ENCODE assay signal across 9 cellular contexts in genomic region chr12:64670856-64671639, GRCh38.
A peak's percentile ranks its signal among the peaks of the same experiment; 100 is the strongest.
DNase-seq lines count a peak whose midpoint lies in the region; ATAC-seq, FAIRE-seq and TF ChIP-seq lines count a peak whose summit lies in the region.
"Had no signal": no experiment of that assay in that cellular context is flagged by ENCODE, and none has a peak within 500 bp of the region (broad histone marks: within the 10 kb centered on the region; RNA-seq: fewer than 3 reads in every experiment).

No MANE protein-coding gene starts in this region.

- H3K4me2 ChIP-seq in OCI-LY7 (ENCODE audit: low read length) = peak overlapping the region; percentile 82
- H3K4me2 ChIP-seq in MM.1S (ENCODE audit: low read depth, low read length) = no peak overlapping the region

- no peak overlapping the region for H2AFZ ChIP-seq in OCI-LY7 (ENCODE audit: low read length)
- no peak overlapping the region for H2AFZ ChIP-seq in MM.1S (ENCODE audit: low read length)

- no peaks in the 10 kb centered on the region for H3K9me3 ChIP-seq in CD8-positive, alpha-beta T cell (ENCODE audit: low read length)
- no peaks in the 10 kb centered on the region for H3K9me3 ChIP-seq in OCI-LY7 (ENCODE audit: low read length)
- no peaks in the 10 kb centered on the region for H3K9me3 ChIP-seq in naive thymus-derived CD4-positive, alpha-beta T cell (ENCODE audit: control insufficient read depth in 2 of 3, low read length in 3 of 3)
- no peaks in the 10 kb centered on the region for H3K9me3 ChIP-seq in MM.1S (replicated peaks; ENCODE audit: insufficient read depth, low read length)

- POLR2A ChIA-PET in CD8-positive, alpha-beta T cell (lab: Charles Lee) = interaction anchor here (6.1 kb wide), 1 partner anchor 61 kb away, joined by 56 read pairs; the partner anchor contains the start of gene RASSF3
- POLR2A ChIA-PET in OCI-LY7 (lab: Charles Lee) = interaction anchor here (1.6 to 1.7 kb wide), 2 partner anchors 52 to 60 kb away, joined by 11 to 13 read pairs; partner anchors contain the start of gene RASSF3
- POLR2A ChIA-PET in naive thymus-derived CD4-positive, alpha-beta T cell (lab: Charles Lee) = interaction anchor here (21.7 to 35.2 kb wide), 2 partner anchors 16 to 58 kb away, joined by 751 to 900 read pairs; partner anchors contain the start of gene RASSF3

- peaks cover 96% of the 10 kb centered on the region for H3K79me2 ChIP-seq in OCI-LY7 (ENCODE audit: insufficient read depth, low read depth, low read length)
- peaks cover 69% of the 10 kb centered on the region for H3K79me2 ChIP-seq in MM.1S (ENCODE audit: low read length)

- H3K27me3 ChIP-seq in CD8-positive, alpha-beta T cell (ENCODE audit: insufficient read depth, low read length) = no peaks in the 10 kb centered on the region
- no peaks in the 10 kb centered on the region for H3K27me3 ChIP-seq in naive thymus-derived CD4-positive, alpha-beta T cell (ENCODE audit: control insufficient read depth in 2 of 2, insufficient read depth in 2 of 2, low read length in 2 of 2)
- H3K27me3 ChIP-seq in MM.1S (replicated peaks; ENCODE audit: insufficient read depth, low read length) = no peaks in the 10 kb centered on the region

- peak overlapping the region; percentile 87 for H3K4me3 Mint-ChIP-seq in CD8-positive, alpha-beta T cell
- peak overlapping the region; percentile 85 to 98 (median 92) for H3K4me3 Mint-ChIP-seq in naive thymus-derived CD4-positive, alpha-beta T cell

- peaks cover 89% of the 10 kb centered on the region for H3K4me1 Mint-ChIP-seq in CD8-positive, alpha-beta T cell (ENCODE audit: low read depth)
- peaks cover 70 to 97% (median 88%) of the 10 kb centered on the region in 7 donors for H3K4me1 Mint-ChIP-seq in naive thymus-derived CD4-positive, alpha-beta T cell

- peaks cover 89% of the 10 kb centered on the region for H3K4me1 ChIP-seq in CD8-positive, alpha-beta T cell (ENCODE audit: insufficient read depth, low read length)
- H3K4me1 ChIP-seq in OCI-LY7 (ENCODE audit: insufficient read depth, low read length, poor library complexity, severe bottlenecking) (peaks cover 91% of the 10 kb centered on the region), MM.1S (ENCODE audit: low read length) (peaks cover 43% of the 10 kb centered on the region)
- H3K4me1 ChIP-seq in naive thymus-derived CD4-positive, alpha-beta T cell (ENCODE audit: control insufficient read depth in 2 of 2, insufficient read depth in 2 of 2, low read length in 2 of 2) = peaks cover 83 to 93% of the 10 kb centered on the region in 2 donors

- H3K9me2 ChIP-seq in OCI-LY7 (ENCODE audit: insufficient read depth, low read length) (no peaks in the 10 kb centered on the region), MM.1S (replicated peaks; ENCODE audit: insufficient read depth, low read length) (no peaks in the 10 kb centered on the region)

- CTCF ChIA-PET in CD8-positive, alpha-beta T cell (lab: Charles Lee) = interaction anchor here (1.4 to 7.5 kb wide), 2 partner anchors 11 to 29 kb away, joined by 3 to 90 read pairs; no protein-coding TSS in a partner anchor
- CTCF ChIA-PET in OCI-LY7 (lab: Charles Lee; ENCODE audit: unreplicated experiment) = no interaction called here
- CTCF ChIA-PET in naive thymus-derived CD4-positive, alpha-beta T cell (lab: Charles Lee) = interaction anchor here (0.6 kb wide), 1 partner anchor 42 kb away, joined by 4 read pairs; no protein-coding TSS in a partner anchor

- no TSS peak for BruUV-seq in OCI-LY7 (replicated peaks; lab: Mats Ljungman, UMichigan)

- TF ChIP-seq CTCF in CD8-positive, alpha-beta T cell (IDR thresholded peaks at IDR 0.05) = no peak
- TF ChIP-seq CTCF in OCI-LY7 (conservative IDR thresholded peaks at IDR 0.05; ENCODE audit: low read length) = no peak
- TF ChIP-seq CTCF in MM.1S (IDR thresholded peaks at IDR 0.05; ENCODE audit: low read length) = no peak

- no peak for FAIRE-seq in RCC 7860 (lab: Jason Lieb, UNC)
- FAIRE-seq: GM12892 had no signal

- H3K36me3 ChIP-seq in CD8-positive, alpha-beta T cell (ENCODE audit: insufficient read depth, low read length) = no peaks in the 10 kb centered on the region
- H3K36me3 ChIP-seq in OCI-LY7 (ENCODE audit: insufficient read depth, low read length) = no peaks in the 10 kb centered on the region
- H3K36me3 ChIP-seq in naive thymus-derived CD4-positive, alpha-beta T cell (ENCODE audit: control insufficient read depth in 2 of 3, insufficient read depth in 3 of 3, low read length in 3 of 3) = no peaks in the 10 kb centered on the region
- H3K36me3 ChIP-seq in MM.1S (replicated peaks; ENCODE audit: insufficient read depth, low read length) = no peaks in the 10 kb centered on the region

- H3F3A ChIP-seq in MM.1S (ENCODE audit: insufficient read depth, low read length) = peaks cover 37% of the 10 kb centered on the region

- ATAC-seq in CD8-positive, alpha-beta T cell = no peak
- ATAC-seq in naive thymus-derived CD4-positive, alpha-beta T cell = no peak

- H4K20me1 ChIP-seq in OCI-LY7 (ENCODE audit: insufficient read depth, low read length) = peaks cover 10% of the 10 kb centered on the region; the same call in 1 of the 2 replicates
- no peaks in the 10 kb centered on the region for H4K20me1 ChIP-seq in MM.1S (ENCODE audit: insufficient read depth, low read length)

- no peak overlapping the region for H3K9ac ChIP-seq in MM.1S (ENCODE audit: low read length)

- H3K27ac ChIP-seq in CD8-positive, alpha-beta T cell (ENCODE audit: low read depth, low read length) = peak overlapping the region; percentile 77
- H3K27ac ChIP-seq in OCI-LY7 (ENCODE audit: low read depth, low read length, poor library complexity, severe bottlenecking) (no peak overlapping the region), MM.1S (ENCODE audit: low read length) (no peak overlapping the region)
- H3K27ac ChIP-seq in naive thymus-derived CD4-positive, alpha-beta T cell (ENCODE audit: low read depth, low read length) = peak overlapping the region; percentile 72

- H3K36me3 Mint-ChIP-seq in CD8-positive, alpha-beta T cell = peaks cover 7% of the 10 kb centered on the region
- peaks cover 0 to 32% (median 7%) of the 10 kb centered on the region in 5 donors for H3K36me3 Mint-ChIP-seq in naive thymus-derived CD4-positive, alpha-beta T cell

- H3K4me3 ChIP-seq in CD8-positive, alpha-beta T cell (ENCODE audit: low read depth, low read length) = peak overlapping the region; percentile 57
- H3K4me3 ChIP-seq in OCI-LY7 (ENCODE audit: low read depth, low read length, poor library complexity, severe bottlenecking) (no peak overlapping the region), MM.1S (ENCODE audit: low read length) (no peak overlapping the region)
- H3K4me3 ChIP-seq in naive thymus-derived CD4-positive, alpha-beta T cell (ENCODE audit: low read length) = peak overlapping the region; percentile 19

- H3K9me3 Mint-ChIP-seq in CD8-positive, alpha-beta T cell = no peaks in the 10 kb centered on the region
- peaks cover 0 to 4% (median 0%) of the 10 kb centered on the region in 11 donors for H3K9me3 Mint-ChIP-seq in naive thymus-derived CD4-positive, alpha-beta T cell

- intact Hi-C loops in CD8-positive, alpha-beta T cell (cut with DNase I, micrococcal nuclease) = loop anchor here in 1 of 2 experiments (2.0 kb wide), 1 partner anchor 14 kb away; no protein-coding TSS in a partner anchor
- intact Hi-C loops in OCI-LY7 (cut with micrococcal nuclease; ENCODE audit: unreplicated experiment) = loop anchor here (1.0 kb wide), 1 partner anchor 60 kb away; no protein-coding TSS in a partner anchor
- intact Hi-C loops in naive thymus-derived CD4-positive, alpha-beta T cell (cut with micrococcal nuclease) = loop anchor here in 1 of 2 donors (5.0 kb wide), 1 partner anchor 1631 kb away; the partner anchor contains the start of gene HELB

- no peak for DNase-seq in CD8-positive, alpha-beta T cell
- no peak for DNase-seq in OCI-LY7 (ENCODE audit: low spot score)
- peak; percentile 40 for DNase-seq in dedifferentiated amniotic fluid mesenchymal stem cell (ENCODE audit: extremely low spot score)
- DNase-seq in naive thymus-derived CD4-positive, alpha-beta T cell = no peak
- no peak for DNase-seq in RCC 7860 (ENCODE audit: low spot score)
- no peak for DNase-seq in NCI-H1417 (lab: John Stamatoyannopoulos, UW)
- no peak for DNase-seq in anterior cingulate cortex (lab: John Stamatoyannopoulos, UW)
- no peak for DNase-seq in MM.1S

- H3K27ac Mint-ChIP-seq in CD8-positive, alpha-beta T cell = peak overlapping the region; percentile 98
- H3K27ac Mint-ChIP-seq in naive thymus-derived CD4-positive, alpha-beta T cell = peak overlapping the region; percentile 91 to 99 (median 97)

- no peaks in the 10 kb centered on the region for H3K27me3 Mint-ChIP-seq in CD8-positive, alpha-beta T cell (ENCODE audit: low read depth)
- H3K27me3 Mint-ChIP-seq in naive thymus-derived CD4-positive, alpha-beta T cell = no peaks in the 10 kb centered on the region

Comparison
In these comparisons a context has a peak if more than half of its experiments do, and no peak if none do; other contexts are left out.
1. H3K27ac ChIP-seq: peak in CD8-positive, alpha-beta T cell (single experiment) and naive thymus-derived CD4-positive, alpha-beta T cell (single experiment); none in OCI-LY7 (single experiment) and MM.1S (single experiment).
2. H3K4me3 ChIP-seq: peak in CD8-positive, alpha-beta T cell (single experiment) and naive thymus-derived CD4-positive, alpha-beta T cell (single experiment); none in OCI-LY7 (single experiment) and MM.1S (single experiment).